1 cellular context compared by ENCODE assay signal in the genomic region with DNA sequence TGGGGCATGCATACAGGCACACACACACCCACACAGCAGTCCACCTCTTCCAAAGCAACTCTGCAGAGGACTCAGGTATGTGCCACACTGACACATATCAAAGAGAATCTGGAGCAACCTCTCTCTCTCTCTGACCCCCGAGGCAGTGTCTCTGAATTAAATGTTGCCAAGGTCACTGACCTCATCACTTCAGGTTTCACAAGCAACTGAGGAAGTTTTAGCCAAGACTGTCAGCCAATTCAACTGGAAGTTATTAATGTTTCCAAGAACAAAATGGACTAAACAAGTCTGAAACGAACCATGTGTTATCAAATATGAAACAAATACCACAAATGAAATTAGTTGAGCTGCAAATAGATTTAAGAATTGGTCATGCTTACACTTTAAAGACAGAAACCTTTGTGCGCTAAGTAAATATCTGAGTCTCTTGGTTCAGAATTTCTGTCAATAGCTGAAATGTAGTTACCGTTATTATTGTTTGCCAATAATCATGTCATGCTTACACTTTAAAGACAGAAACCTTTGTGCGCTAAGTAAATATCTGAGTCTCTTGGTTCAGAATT.
A peak's percentile ranks its signal among the peaks of the same experiment; 100 is the strongest.
TF ChIP-seq lines count a peak whose summit lies in the region.

No MANE protein-coding gene starts in this region.

TF ChIP-seq in HepG2, 621 proteins besides CTCF, POLR2A, EP300 and RAD21 (continued from another document and continues in another):
- no peak for TF ChIP-seq IKZF4 (CRISPR knock-in tag; IDR thresholded peaks at IDR 0.05; ENCODE audit: borderline replicate concordance, low read depth, not compliant biosample characterization)
- no peak for TF ChIP-seq SMAD3 (CRISPR knock-in tag; IDR thresholded peaks at IDR 0.05)
- TF ChIP-seq, protein P1, sequence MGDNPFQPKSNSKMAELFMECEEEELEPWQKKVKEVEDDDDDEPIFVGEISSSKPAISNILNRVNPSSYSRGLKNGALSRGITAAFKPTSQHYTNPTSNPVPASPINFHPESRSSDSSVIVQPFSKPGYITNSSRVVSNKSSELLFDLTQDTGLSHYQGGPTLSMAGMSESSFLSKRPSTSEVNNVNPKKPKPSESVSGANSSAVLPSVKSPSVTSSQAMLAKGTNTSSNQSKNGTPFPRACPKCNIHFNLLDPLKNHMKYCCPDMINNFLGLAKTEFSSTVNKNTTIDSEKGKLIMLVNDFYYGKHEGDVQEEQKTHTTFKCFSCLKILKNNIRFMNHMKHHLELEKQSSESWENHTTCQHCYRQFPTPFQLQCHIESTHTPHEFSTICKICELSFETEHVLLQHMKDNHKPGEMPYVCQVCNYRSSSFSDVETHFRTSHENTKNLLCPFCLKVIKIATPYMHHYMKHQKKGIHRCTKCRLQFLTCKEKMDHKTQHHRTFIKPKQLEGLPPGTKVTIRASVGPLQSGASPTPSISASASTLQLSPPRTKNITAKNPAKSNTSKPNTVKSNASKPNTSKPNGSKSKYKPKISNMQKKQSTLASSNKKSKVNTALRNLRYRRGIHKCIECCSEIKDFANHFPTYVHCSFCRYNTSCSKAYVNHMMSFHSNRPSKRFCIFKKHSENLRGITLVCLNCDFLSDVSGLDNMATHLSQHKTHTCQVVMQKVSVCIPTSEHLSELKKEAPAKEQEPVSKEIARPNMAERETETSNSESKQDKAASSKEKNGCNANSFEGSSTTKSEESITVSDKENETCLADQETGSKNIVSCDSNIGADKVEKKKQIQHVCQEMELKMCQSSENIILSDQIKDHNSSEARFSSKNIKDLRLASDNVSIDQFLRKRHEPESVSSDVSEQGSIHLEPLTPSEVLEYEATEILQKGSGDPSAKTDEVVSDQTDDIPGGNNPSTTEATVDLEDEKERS (CRISPR knock-in tag; IDR thresholded peaks at IDR 0.05) = no peak
- TF ChIP-seq, protein P2, sequence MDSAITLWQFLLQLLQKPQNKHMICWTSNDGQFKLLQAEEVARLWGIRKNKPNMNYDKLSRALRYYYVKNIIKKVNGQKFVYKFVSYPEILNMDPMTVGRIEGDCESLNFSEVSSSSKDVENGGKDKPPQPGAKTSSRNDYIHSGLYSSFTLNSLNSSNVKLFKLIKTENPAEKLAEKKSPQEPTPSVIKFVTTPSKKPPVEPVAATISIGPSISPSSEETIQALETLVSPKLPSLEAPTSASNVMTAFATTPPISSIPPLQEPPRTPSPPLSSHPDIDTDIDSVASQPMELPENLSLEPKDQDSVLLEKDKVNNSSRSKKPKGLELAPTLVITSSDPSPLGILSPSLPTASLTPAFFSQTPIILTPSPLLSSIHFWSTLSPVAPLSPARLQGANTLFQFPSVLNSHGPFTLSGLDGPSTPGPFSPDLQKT (CRISPR knock-in tag; IDR thresholded peaks at IDR 0.05; ENCODE audit: borderline replicate concordance) = no peak
- TF ChIP-seq FOXA3 (CRISPR knock-in tag; IDR thresholded peaks at IDR 0.05) = peak; percentile 89
- TF ChIP-seq MXI1 (IDR thresholded peaks at IDR 0.05; ENCODE audit: borderline replicate concordance, low read depth, low read length) = no peak; the same call in 2 of the 3 replicates
- TF ChIP-seq ZNF143 (CRISPR knock-in tag; IDR thresholded peaks at IDR 0.05) = no peak
- TF ChIP-seq MEF2D (CRISPR knock-in tag; IDR thresholded peaks at IDR 0.05) = no peak
- TF ChIP-seq SP4 (CRISPR knock-in tag; IDR thresholded peaks at IDR 0.05) = no peak
- TF ChIP-seq ZNF274 (CRISPR knock-in tag; IDR thresholded peaks at IDR 0.05) = no peak
- no peak for TF ChIP-seq SP2 (CRISPR knock-in tag; IDR thresholded peaks at IDR 0.05)
- TF ChIP-seq, protein P3, sequence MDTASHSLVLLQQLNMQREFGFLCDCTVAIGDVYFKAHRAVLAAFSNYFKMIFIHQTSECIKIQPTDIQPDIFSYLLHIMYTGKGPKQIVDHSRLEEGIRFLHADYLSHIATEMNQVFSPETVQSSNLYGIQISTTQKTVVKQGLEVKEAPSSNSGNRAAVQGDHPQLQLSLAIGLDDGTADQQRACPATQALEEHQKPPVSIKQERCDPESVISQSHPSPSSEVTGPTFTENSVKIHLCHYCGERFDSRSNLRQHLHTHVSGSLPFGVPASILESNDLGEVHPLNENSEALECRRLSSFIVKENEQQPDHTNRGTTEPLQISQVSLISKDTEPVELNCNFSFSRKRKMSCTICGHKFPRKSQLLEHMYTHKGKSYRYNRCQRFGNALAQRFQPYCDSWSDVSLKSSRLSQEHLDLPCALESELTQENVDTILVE (CRISPR knock-in tag; IDR thresholded peaks at IDR 0.05) = no peak
- TF ChIP-seq ZNF329 (CRISPR knock-in tag; IDR thresholded peaks at IDR 0.05; ENCODE audit: low read depth) = no peak
- TF ChIP-seq RCOR2 (CRISPR knock-in tag; IDR thresholded peaks at IDR 0.05) = no peak
- no peak for TF ChIP-seq ZSCAN21 (CRISPR knock-in tag; IDR thresholded peaks at IDR 0.05; ENCODE audit: borderline replicate concordance)
- TF ChIP-seq, protein P4, sequence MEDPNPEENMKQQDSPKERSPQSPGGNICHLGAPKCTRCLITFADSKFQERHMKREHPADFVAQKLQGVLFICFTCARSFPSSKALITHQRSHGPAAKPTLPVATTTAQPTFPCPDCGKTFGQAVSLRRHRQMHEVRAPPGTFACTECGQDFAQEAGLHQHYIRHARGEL (CRISPR knock-in tag; IDR thresholded peaks at IDR 0.05) = no peak
- no peak for TF ChIP-seq RAD51 (IDR thresholded peaks at IDR 0.05; ENCODE audit: borderline replicate concordance)
- TF ChIP-seq ZFP36L2 (CRISPR knock-in tag; IDR thresholded peaks at IDR 0.05) = no peak
- no peak for TF ChIP-seq ZNF883 (CRISPR knock-in tag; IDR thresholded peaks at IDR 0.05; ENCODE audit: not compliant biosample characterization)
- TF ChIP-seq, protein P5, sequence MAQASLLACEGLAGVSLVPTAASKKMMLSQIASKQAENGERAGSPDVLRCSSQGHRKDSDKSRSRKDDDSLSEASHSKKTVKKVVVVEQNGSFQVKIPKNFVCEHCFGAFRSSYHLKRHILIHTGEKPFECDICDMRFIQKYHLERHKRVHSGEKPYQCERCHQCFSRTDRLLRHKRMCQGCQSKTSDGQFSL (CRISPR knock-in tag; IDR thresholded peaks at IDR 0.05) = no peak
- no peak for TF ChIP-seq ARNT (IDR thresholded peaks at IDR 0.05)
- no peak; the same call in 1 of the 2 replicates for TF ChIP-seq ONECUT2 (CRISPR knock-in tag; IDR thresholded peaks at IDR 0.05)
- 0 out of 2 replicates have a peak, but pooled peaks have one; percentile 53 for TF ChIP-seq FOXJ3 (CRISPR knock-in tag; IDR thresholded peaks at IDR 0.05; ENCODE audit: borderline replicate concordance)
- TF ChIP-seq, protein P6, sequence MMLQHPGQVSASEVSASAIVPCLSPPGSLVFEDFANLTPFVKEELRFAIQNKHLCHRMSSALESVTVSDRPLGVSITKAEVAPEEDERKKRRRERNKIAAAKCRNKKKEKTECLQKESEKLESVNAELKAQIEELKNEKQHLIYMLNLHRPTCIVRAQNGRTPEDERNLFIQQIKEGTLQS (CRISPR knock-in tag; IDR thresholded peaks at IDR 0.05) = no peak
- TF ChIP-seq, protein P7, sequence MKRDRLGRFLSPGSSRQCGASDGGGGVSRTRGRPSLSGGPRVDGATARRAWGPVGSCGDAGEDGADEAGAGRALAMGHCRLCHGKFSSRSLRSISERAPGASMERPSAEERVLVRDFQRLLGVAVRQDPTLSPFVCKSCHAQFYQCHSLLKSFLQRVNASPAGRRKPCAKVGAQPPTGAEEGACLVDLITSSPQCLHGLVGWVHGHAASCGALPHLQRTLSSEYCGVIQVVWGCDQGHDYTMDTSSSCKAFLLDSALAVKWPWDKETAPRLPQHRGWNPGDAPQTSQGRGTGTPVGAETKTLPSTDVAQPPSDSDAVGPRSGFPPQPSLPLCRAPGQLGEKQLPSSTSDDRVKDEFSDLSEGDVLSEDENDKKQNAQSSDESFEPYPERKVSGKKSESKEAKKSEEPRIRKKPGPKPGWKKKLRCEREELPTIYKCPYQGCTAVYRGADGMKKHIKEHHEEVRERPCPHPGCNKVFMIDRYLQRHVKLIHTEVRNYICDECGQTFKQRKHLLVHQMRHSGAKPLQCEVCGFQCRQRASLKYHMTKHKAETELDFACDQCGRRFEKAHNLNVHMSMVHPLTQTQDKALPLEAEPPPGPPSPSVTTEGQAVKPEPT (CRISPR knock-in tag; IDR thresholded peaks at IDR 0.05; ENCODE audit: low read depth) = no peak
- TF ChIP-seq TCF12 (IDR thresholded peaks at IDR 0.05) = no peak
- no peak for TF ChIP-seq TCF12 (CRISPR knock-in tag; IDR thresholded peaks at IDR 0.05)
- TF ChIP-seq ZNF605 (CRISPR knock-in tag; IDR thresholded peaks at IDR 0.05) = no peak
- no peak for TF ChIP-seq GPN1 (CRISPR knock-in tag; IDR thresholded peaks at IDR 0.05; ENCODE audit: borderline replicate concordance)
- no peak for TF ChIP-seq SCMH1 (CRISPR knock-in tag; IDR thresholded peaks at IDR 0.05; ENCODE audit: borderline replicate concordance)
- TF ChIP-seq ZNF570 (CRISPR knock-in tag; IDR thresholded peaks at IDR 0.05; ENCODE audit: borderline replicate concordance) = no peak
- TF ChIP-seq, protein P8, sequence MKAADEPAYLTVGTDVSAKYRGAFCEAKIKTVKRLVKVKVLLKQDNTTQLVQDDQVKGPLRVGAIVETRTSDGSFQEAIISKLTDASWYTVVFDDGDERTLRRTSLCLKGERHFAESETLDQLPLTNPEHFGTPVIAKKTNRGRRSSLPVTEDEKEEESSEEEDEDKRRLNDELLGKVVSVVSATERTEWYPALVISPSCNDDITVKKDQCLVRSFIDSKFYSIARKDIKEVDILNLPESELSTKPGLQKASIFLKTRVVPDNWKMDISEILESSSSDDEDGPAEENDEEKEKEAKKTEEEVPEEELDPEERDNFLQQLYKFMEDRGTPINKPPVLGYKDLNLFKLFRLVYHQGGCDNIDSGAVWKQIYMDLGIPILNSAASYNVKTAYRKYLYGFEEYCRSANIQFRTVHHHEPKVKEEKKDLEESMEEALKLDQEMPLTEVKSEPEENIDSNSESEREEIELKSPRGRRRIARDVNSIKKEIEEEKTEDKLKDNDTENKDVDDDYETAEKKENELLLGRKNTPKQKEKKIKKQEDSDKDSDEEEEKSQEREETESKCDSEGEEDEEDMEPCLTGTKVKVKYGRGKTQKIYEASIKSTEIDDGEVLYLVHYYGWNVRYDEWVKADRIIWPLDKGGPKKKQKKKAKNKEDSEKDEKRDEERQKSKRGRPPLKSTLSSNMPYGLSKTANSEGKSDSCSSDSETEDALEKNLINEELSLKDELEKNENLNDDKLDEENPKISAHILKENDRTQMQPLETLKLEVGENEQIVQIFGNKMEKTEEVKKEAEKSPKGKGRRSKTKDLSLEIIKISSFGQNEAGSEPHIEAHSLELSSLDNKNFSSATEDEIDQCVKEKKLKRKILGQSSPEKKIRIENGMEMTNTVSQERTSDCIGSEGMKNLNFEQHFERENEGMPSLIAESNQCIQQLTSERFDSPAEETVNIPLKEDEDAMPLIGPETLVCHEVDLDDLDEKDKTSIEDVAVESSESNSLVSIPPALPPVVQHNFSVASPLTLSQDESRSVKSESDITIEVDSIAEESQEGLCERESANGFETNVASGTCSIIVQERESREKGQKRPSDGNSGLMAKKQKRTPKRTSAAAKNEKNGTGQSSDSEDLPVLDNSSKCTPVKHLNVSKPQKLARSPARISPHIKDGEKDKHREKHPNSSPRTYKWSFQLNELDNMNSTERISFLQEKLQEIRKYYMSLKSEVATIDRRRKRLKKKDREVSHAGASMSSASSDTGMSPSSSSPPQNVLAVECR (CRISPR knock-in tag; IDR thresholded peaks at IDR 0.05; ENCODE audit: borderline replicate concordance) = no peak
- TF ChIP-seq ZNF207 (IDR thresholded peaks at IDR 0.05; ENCODE audit: borderline replicate concordance) = no peak
- peak; percentile 72; the same call in 1 of the 2 replicates for TF ChIP-seq HMG20A (CRISPR knock-in tag; IDR thresholded peaks at IDR 0.05; ENCODE audit: borderline replicate concordance)
- TF ChIP-seq ZNF263 (CRISPR knock-in tag; IDR thresholded peaks at IDR 0.05) = no peak
- TF ChIP-seq ETV5 (CRISPR knock-in tag; IDR thresholded peaks at IDR 0.05; ENCODE audit: borderline replicate concordance) = peak; percentile 24; the same call in 1 of the 2 replicates
- TF ChIP-seq ZFY (CRISPR knock-in tag; IDR thresholded peaks at IDR 0.05) = no peak
- TF ChIP-seq SAFB2 (CRISPR knock-in tag; IDR thresholded peaks at IDR 0.05; ENCODE audit: borderline replicate concordance, low read depth) = no peak
- TF ChIP-seq MIER3 (CRISPR knock-in tag; IDR thresholded peaks at IDR 0.05; ENCODE audit: borderline replicate concordance) = no peak; the same call in 1 of the 2 replicates
- TF ChIP-seq ZNF382 (CRISPR knock-in tag; IDR thresholded peaks at IDR 0.05; ENCODE audit: borderline replicate concordance) = no peak
- no peak for TF ChIP-seq ZNF224 (CRISPR knock-in tag; IDR thresholded peaks at IDR 0.05)
- TF ChIP-seq, protein P9, sequence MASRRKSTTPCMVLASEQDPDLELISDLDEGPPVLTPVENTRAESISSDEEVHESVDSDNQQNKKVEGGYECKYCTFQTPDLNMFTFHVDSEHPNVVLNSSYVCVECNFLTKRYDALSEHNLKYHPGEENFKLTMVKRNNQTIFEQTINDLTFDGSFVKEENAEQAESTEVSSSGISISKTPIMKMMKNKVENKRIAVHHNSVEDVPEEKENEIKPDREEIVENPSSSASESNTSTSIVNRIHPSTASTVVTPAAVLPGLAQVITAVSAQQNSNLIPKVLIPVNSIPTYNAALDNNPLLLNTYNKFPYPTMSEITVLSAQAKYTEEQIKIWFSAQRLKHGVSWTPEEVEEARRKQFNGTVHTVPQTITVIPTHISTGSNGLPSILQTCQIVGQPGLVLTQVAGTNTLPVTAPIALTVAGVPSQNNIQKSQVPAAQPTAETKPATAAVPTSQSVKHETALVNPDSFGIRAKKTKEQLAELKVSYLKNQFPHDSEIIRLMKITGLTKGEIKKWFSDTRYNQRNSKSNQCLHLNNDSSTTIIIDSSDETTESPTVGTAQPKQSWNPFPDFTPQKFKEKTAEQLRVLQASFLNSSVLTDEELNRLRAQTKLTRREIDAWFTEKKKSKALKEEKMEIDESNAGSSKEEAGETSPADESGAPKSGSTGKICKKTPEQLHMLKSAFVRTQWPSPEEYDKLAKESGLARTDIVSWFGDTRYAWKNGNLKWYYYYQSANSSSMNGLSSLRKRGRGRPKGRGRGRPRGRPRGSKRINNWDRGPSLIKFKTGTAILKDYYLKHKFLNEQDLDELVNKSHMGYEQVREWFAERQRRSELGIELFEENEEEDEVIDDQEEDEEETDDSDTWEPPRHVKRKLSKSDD (CRISPR knock-in tag; IDR thresholded peaks at IDR 0.05; ENCODE audit: low read depth) = no peak
- TF ChIP-seq POLR2AphosphoS5 (IDR thresholded peaks at IDR 0.05; ENCODE audit: low read depth, low read length) = no peak
- TF ChIP-seq, protein P10, sequence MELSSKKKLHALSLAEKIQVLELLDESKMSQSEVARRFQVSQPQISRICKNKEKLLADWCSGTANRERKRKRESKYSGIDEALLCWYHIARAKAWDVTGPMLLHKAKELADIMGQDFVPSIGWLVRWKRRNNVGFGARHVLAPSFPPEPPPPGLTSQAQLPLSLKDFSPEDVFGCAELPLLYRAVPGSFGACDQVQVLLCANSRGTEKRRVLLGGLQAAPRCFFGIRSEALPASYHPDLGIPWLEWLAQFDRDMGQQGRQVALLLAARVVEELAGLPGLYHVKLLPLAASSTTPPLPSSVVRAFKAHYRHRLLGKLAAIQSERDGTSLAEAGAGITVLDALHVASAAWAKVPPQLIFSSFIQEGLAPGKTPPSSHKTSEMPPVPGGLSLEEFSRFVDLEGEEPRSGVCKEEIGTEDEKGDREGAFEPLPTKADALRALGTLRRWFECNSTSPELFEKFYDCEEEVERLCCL (CRISPR knock-in tag; IDR thresholded peaks at IDR 0.05; ENCODE audit: borderline replicate concordance) = no peak
- TF ChIP-seq ZNF782 (CRISPR knock-in tag; IDR thresholded peaks at IDR 0.05; ENCODE audit: borderline replicate concordance) = no peak
